ENCODE assay signal across 1 cellular context in the genomic region with DNA sequence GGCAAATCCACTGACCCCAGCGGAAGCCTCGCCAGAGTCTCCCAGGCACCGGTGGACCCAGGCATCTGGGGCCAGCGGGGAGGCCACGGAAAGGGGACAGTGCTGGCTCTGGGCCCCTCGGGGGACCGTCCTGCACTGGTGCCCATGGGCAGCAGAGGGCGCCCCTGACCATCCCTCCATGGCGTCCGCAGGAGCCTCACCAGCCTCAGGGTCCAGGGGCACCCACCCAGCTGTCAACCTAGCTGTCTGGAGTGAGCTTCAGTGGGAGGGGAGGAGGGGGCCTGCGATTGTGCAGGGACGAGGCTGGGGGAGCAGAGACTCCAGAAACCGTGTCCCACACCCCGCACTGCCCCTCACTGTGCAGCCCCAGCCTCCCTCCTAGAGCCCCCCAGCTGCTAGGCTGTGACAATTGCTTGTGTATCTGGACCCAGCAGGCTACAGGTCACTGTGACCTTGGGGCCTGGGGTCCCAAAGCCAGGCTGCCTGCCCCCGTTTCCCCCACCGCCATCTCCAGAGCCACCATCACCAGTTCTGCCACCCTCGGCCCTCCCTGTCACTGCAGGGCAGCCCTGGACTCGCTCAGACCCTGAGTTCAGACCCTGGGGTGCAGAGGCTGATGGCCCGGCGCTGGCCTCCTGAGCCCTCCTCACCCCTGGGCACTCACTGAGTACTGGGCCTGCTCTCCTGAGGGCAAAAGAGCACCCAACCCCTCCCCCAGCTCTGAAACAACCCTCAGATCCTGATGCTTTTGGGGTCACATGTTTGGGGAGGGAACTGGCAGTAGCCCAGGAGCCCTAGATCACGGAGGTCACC.
TF ChIP-seq lines count a peak whose summit lies in the region.

No MANE protein-coding gene starts in this region.

TF ChIP-seq in HCT116, 20 proteins besides CTCF, POLR2A, EP300 and RAD21 (continued from another document):
- TF ChIP-seq, protein P1, sequence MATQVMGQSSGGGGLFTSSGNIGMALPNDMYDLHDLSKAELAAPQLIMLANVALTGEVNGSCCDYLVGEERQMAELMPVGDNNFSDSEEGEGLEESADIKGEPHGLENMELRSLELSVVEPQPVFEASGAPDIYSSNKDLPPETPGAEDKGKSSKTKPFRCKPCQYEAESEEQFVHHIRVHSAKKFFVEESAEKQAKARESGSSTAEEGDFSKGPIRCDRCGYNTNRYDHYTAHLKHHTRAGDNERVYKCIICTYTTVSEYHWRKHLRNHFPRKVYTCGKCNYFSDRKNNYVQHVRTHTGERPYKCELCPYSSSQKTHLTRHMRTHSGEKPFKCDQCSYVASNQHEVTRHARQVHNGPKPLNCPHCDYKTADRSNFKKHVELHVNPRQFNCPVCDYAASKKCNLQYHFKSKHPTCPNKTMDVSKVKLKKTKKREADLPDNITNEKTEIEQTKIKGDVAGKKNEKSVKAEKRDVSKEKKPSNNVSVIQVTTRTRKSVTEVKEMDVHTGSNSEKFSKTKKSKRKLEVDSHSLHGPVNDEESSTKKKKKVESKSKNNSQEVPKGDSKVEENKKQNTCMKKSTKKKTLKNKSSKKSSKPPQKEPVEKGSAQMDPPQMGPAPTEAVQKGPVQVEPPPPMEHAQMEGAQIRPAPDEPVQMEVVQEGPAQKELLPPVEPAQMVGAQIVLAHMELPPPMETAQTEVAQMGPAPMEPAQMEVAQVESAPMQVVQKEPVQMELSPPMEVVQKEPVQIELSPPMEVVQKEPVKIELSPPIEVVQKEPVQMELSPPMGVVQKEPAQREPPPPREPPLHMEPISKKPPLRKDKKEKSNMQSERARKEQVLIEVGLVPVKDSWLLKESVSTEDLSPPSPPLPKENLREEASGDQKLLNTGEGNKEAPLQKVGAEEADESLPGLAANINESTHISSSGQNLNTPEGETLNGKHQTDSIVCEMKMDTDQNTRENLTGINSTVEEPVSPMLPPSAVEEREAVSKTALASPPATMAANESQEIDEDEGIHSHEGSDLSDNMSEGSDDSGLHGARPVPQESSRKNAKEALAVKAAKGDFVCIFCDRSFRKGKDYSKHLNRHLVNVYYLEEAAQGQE (IDR thresholded peaks at IDR 0.05; ENCODE audit: low read depth) = no peak
- TF ChIP-seq JUND (IDR thresholded peaks at IDR 0.05) (no peak), SIN3A (IDR thresholded peaks at IDR 0.05; ENCODE audit: low read depth) (no peak), EZH2 (IDR thresholded peaks at IDR 0.05) (no peak), ZNF274 (IDR thresholded peaks at IDR 0.05; ENCODE audit: low read depth, low read length) (no peak), ELF1 (IDR thresholded peaks at IDR 0.05; ENCODE audit: borderline replicate concordance, low read depth) (no peak), FOSL1 (IDR thresholded peaks at IDR 0.05; ENCODE audit: low read depth) (no peak)
- TF ChIP-seq, protein P2, sequence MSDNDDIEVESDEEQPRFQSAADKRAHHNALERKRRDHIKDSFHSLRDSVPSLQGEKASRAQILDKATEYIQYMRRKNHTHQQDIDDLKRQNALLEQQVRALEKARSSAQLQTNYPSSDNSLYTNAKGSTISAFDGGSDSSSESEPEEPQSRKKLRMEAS (IDR thresholded peaks at IDR 0.05) = no peak
- TF ChIP-seq, protein P3, sequence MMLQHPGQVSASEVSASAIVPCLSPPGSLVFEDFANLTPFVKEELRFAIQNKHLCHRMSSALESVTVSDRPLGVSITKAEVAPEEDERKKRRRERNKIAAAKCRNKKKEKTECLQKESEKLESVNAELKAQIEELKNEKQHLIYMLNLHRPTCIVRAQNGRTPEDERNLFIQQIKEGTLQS (IDR thresholded peaks at IDR 0.05) = no peak
TF ChIP-seq in HCT116: peak in this region for 0.
